Comparison of ENCODE assay signal across 10 cellular contexts in the genomic region with DNA sequence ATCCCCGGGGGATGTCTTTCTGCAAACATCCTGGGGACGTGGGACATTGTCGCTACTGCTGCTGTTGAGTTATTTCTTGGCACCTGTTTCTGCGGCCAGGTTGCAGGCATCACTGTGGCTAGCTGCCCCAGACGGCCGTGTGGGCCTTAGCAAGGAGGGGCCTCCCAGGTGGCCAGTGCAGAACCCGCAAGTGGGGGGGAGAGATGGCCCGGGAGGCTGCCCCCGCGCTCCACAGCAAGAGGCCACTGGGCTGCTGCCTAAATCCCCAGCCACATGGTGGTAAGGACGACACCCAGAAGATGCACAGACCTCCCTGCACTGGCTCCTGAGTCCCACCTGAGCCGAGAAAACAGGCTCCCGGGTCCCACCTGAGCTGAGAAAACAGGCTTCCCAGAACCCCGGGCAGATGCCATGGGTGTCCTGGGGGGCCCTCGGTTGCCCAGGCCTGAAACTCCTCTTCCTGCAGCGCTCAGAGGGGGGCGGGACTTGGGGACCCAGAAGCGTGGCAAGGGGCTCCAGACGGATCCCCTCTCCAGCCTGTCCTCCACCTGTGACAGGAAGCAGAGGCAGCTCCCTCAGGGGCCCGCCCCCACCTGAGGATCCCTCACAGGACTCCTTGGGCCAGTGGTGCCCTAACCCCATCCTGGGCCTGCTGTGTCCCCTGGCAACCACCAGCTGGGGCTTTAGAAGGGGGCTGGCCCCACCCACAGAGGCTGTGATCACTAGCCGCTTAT. TPM values are rescaled to one million over a fixed set of nuclear protein-coding genes. Genes with fewer than 3 reads are reported as not detected.
DNase-seq lines count a peak whose midpoint lies in the region; ATAC-seq and TF ChIP-seq lines count a peak whose summit lies in the region.
"Had no signal": no experiment of that assay in that cellular context is flagged by ENCODE, and none has a peak within 500 bp of the region (broad histone marks: within the 10 kb centered on the region; RNA-seq: fewer than 3 reads in every experiment).

No MANE protein-coding gene starts in this region.

- H3K27ac ChIP-seq in 22Rv1: peak overlapping the region; percentile 93; the same call in 1 of the 2 replicates
- H3K27ac ChIP-seq: SJCRH30 had no signal

- BruUV-seq in Caco-2 (replicated peaks; lab: Mats Ljungman, UMichigan): no TSS peak

- TF ChIP-seq CTCF in 22Rv1 (IDR thresholded peaks at IDR 0.05) (no peak), Caco-2 (IDR thresholded peaks at IDR 0.05; ENCODE audit: insufficient read depth in 1 of 2, low read depth in 1 of 2, low read length in 1 of 2, severe bottlenecking in 1 of 2, unreplicated experiment in 1 of 2) (no peak), mucosa of descending colon (IDR thresholded peaks at IDR 0.05) (no peak)
- TF ChIP-seq CTCF in activated CD8-positive, alpha-beta T cell treated with anti-CD3 and anti-CD28 coated beads for 36 hours (IDR thresholded peaks at IDR 0.05): no peak

- POLR2A ChIA-PET in Caco-2 (lab: Charles Lee): no interaction called here
- POLR2A ChIA-PET in activated CD8-positive, alpha-beta T cell treated with anti-CD3 and anti-CD28 coated beads for 36 hours (lab: Charles Lee): interaction anchor here (0.6 kb wide), 1 partner anchor 20 kb away, joined by 3 read pairs; no protein-coding TSS in a partner anchor

- H3K4me3 ChIP-seq in Caco-2 (ENCODE audit: low read depth, low read length) (peak overlapping the region; percentile 71; the same call in 1 of the 2 replicates), mucosa of descending colon (no peak overlapping the region)

- H3K36me3 Mint-ChIP-seq in Caco-2 (ENCODE audit: insufficient read depth, unreplicated experiment): peaks cover 23% of the 10 kb centered on the region
- H3K36me3 Mint-ChIP-seq in activated CD8-positive, alpha-beta T cell treated with anti-CD3 and anti-CD28 coated beads for 36 hours (ENCODE audit: low read depth): peaks cover 3% of the 10 kb centered on the region

- peaks cover 11% of the 10 kb centered on the region for H3K4me1 Mint-ChIP-seq in Caco-2 (ENCODE audit: low read depth, unreplicated experiment)
- H3K4me1 Mint-ChIP-seq in activated CD8-positive, alpha-beta T cell treated with anti-CD3 and anti-CD28 coated beads for 36 hours (ENCODE audit: low read depth): peaks cover 21% of the 10 kb centered on the region

- DNase-seq in Caco-2: no peak
- DNase-seq in activated CD8-positive, alpha-beta T cell treated with anti-CD3 and anti-CD28 coated beads for 36 hours: no peak
- DNase-seq in mucosa of descending colon: peak in 2 of 3 donors; percentile 59 to 67
- no peak for DNase-seq in H4 (ENCODE audit: low spot score)
- no peak for DNase-seq in globus pallidus (ENCODE audit: low spot score)
- no peak for DNase-seq in Kasumi-1 (lab: John Stamatoyannopoulos, UW)
- no peak for DNase-seq in NCI-H1048 (lab: John Stamatoyannopoulos, UW)

- H3K9me3 ChIP-seq in Caco-2 (no peaks in the 10 kb centered on the region), mucosa of descending colon (no peaks in the 10 kb centered on the region)
- H3K9me3 ChIP-seq: SJCRH30 had no signal

- no peaks in the 10 kb centered on the region for H3K27me3 ChIP-seq in Caco-2 (replicated peaks; ENCODE audit: control insufficient read depth, insufficient read depth, low read length)
- H3K27me3 ChIP-seq: SJCRH30 had no signal

- H3K4me3 Mint-ChIP-seq in Caco-2 (ENCODE audit: unreplicated experiment): peak overlapping the region; percentile 65
- peak overlapping the region; percentile 64 for H3K4me3 Mint-ChIP-seq in activated CD8-positive, alpha-beta T cell treated with anti-CD3 and anti-CD28 coated beads for 36 hours

- H3K36me3 ChIP-seq in Caco-2 (ENCODE audit: control insufficient read depth, insufficient read depth, low read length) (no peaks in the 10 kb centered on the region), mucosa of descending colon (ENCODE audit: low read depth) (no peaks in the 10 kb centered on the region)
- H3K36me3 ChIP-seq: SJCRH30 had no signal

- ATAC-seq in activated CD8-positive, alpha-beta T cell treated with anti-CD3 and anti-CD28 coated beads for 36 hours: no peak
- ATAC-seq in mucosa of descending colon: no peak

- intact Hi-C loops in Caco-2 (cut with micrococcal nuclease; ENCODE audit: unreplicated experiment): no loop called here
- intact Hi-C loops in activated CD8-positive, alpha-beta T cell treated with anti-CD3 and anti-CD28 coated beads for 36 hours (cut with micrococcal nuclease): no loop called here
- intact Hi-C loops in mucosa of descending colon (cut with DNase I, micrococcal nuclease): no loop called here

- peak overlapping the region; percentile 67 for H3K27ac Mint-ChIP-seq in Caco-2 (ENCODE audit: unreplicated experiment)
- H3K27ac Mint-ChIP-seq in activated CD8-positive, alpha-beta T cell treated with anti-CD3 and anti-CD28 coated beads for 36 hours: peak overlapping the region; percentile 64

- CTCF ChIA-PET in Caco-2 (lab: Charles Lee): no interaction called here
- CTCF ChIA-PET in activated CD8-positive, alpha-beta T cell treated with anti-CD3 and anti-CD28 coated beads for 36 hours (lab: Charles Lee): no interaction called here

- H3K27me3 Mint-ChIP-seq in Caco-2 (ENCODE audit: insufficient read depth, unreplicated experiment): no peaks in the 10 kb centered on the region
- peaks cover 4% of the 10 kb centered on the region for H3K27me3 Mint-ChIP-seq in activated CD8-positive, alpha-beta T cell treated with anti-CD3 and anti-CD28 coated beads for 36 hours

- H3K9me3 Mint-ChIP-seq in Caco-2 (ENCODE audit: unreplicated experiment): no peaks in the 10 kb centered on the region
- H3K9me3 Mint-ChIP-seq in activated CD8-positive, alpha-beta T cell treated with anti-CD3 and anti-CD28 coated beads for 36 hours: no peaks in the 10 kb centered on the region

- H3K4me1 ChIP-seq in Caco-2 (peaks cover 30% of the 10 kb centered on the region), mucosa of descending colon (ENCODE audit: low read depth) (peaks cover 22% of the 10 kb centered on the region)

RNA-seq across cellular contexts. Expression of gene MAFK, which starts 1.0 kb away (rescaled TPM):
- total RNA-seq in Caco-2 (2022): 30.0 and 33.3 TPM in 2 replicates
- total RNA-seq in activated CD8-positive, alpha-beta T cell treated with anti-CD3 and anti-CD28 coated beads for 36 hours: 10 to 100 TPM; 34.3 to 42.9 TPM
- total RNA-seq in mucosa of descending colon: 10 to 100 TPM; 43.6 to 66.2 (median 52.2) TPM
- 13.2 and 16.9 TPM in 2 replicates for total RNA-seq in H4 (2014; rRNA removed; shearing (Covaris generic))

RNA-seq across cellular contexts. Expression of gene INTS1, which starts 25.4 kb away (rescaled TPM):
- 122 and 124 TPM in 2 replicates for total RNA-seq in Caco-2 (2022)
- 100 to 1,000 TPM; 100 to 103 TPM for total RNA-seq in activated CD8-positive, alpha-beta T cell treated with anti-CD3 and anti-CD28 coated beads for 36 hours
- 10 to 100 TPM; 79.6 to 94.3 (median 88.0) TPM for total RNA-seq in mucosa of descending colon
- 32.7 and 34.1 TPM in 2 replicates for total RNA-seq in H4 (2014; rRNA removed; shearing (Covaris generic))

RNA-seq across cellular contexts. Expression of gene TMEM184A, which starts 26.5 kb away (rescaled TPM):
- 16.5 and 22.0 TPM in 2 replicates for total RNA-seq in Caco-2 (2022)
- total RNA-seq in activated CD8-positive, alpha-beta T cell treated with anti-CD3 and anti-CD28 coated beads for 36 hours: not detected
- total RNA-seq in mucosa of descending colon: 10 to 100 TPM; 36.7 to 87.9 (median 66.0) TPM
- total RNA-seq in H4 (2014; rRNA removed; shearing (Covaris generic)): 2.3 and 4.4 TPM in 2 replicates
- total RNA-seq: activated CD8-positive, alpha-beta memory T cell treated with anti-CD3 and anti-CD28 coated beads for 36 hours; SJCRH30 had no signal

RNA-seq across cellular contexts. Expression of gene PSMG3, which starts 40.3 kb away (rescaled TPM):
- 35.1 and 38.1 TPM in 2 replicates for total RNA-seq in Caco-2 (2022)
- 10 to 100 TPM; 38.9 to 41.5 TPM for total RNA-seq in activated CD8-positive, alpha-beta T cell treated with anti-CD3 and anti-CD28 coated beads for 36 hours
- total RNA-seq in mucosa of descending colon: 10 to 100 TPM; 22.6 to 26.0 (median 22.9) TPM
- 99.6 and 126 TPM in 2 replicates for total RNA-seq in H4 (2014; rRNA removed; shearing (Covaris generic))

Comparison
In these comparisons a context has a peak if more than half of its experiments do, and no peak if none do; other contexts are left out.
1. DNase-seq: peak in mucosa of descending colon (2 of 3); none in Caco-2 (0 of 2), activated CD8-positive, alpha-beta T cell treated with anti-CD3 and anti-CD28 coated beads for 36 hours (single experiment), H4 (single experiment), globus pallidus (single experiment), Kasumi-1 (0 of 2) and NCI-H1048 (single experiment).